Comparison of ENCODE assay signal across 8 cellular contexts in the genomic region with DNA sequence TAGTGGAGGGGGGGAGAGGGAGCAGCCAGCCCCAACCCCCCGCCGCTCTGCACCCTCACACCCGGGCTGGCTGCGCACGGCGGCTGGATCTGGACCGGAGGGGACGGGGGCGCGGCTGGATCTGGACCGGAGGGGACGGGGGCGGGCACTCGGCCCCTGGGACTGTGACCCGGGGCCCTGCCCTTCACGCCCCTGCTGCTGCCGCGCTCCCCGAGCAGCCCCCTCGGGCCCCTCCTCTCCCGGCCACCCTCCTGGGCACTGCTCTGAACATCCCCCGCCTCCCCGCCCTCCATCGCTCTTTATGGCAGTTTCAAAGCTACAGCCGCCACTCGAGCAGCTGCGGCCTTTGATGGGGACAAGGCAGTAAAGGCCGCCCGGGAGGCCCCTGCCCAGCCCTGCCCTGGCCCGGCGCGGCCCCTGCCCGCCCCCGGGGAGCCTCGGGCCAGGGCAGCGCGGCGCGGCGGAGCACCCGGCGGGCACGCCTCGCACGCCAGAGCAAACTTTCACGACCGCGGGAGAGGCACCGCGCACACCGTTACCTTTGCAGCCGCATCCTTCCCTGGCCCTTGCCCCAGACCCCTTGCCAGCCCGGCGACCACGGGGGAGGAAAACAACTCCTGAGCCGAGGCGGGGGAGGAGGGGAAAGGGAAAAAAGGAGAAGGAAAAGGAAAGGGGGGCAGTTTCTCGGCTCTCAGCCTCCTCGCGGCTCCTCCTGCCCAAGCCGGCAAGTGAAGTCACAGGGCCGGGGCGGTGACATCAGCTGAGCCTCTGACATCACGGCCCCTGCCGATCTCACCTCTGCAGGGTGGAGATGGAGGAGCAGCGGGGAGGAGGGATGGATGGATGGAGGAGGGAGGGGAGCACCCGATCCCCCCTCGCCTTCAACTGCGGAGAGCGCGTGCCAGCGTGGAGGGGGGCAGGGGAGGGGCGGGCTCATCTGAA. TPM values are rescaled to one million over a fixed set of nuclear protein-coding genes. Genes with fewer than 3 reads are reported as not detected.
DNase-seq lines count a peak whose midpoint lies in the region; ATAC-seq and TF ChIP-seq lines count a peak whose summit lies in the region.

No MANE protein-coding gene starts in this region.

- peak in 5 of 10 experiments; percentile 30 to 64 (median 36) for DNase-seq in CD4-positive, alpha-beta T cell
- DNase-seq in WTC11 (ENCODE audit: low spot score) (no peak), type B pancreatic cell (ENCODE audit: extremely low spot score, unreplicated experiment) (no peak), cerebellar nuclear complex (lab: John Stamatoyannopoulos, UW) (no peak)
- DNase-seq in effector CD4-positive, alpha-beta T cell: peak; percentile 25
- DNase-seq in naive thymus-derived CD4-positive, alpha-beta T cell: peak in 7 of 9 donors; percentile 31 to 63 (median 52)

- H3K9me3 Mint-ChIP-seq in CD4-positive, alpha-beta T cell: no peaks in the 10 kb centered on the region
- H3K9me3 Mint-ChIP-seq in WTC11: no peaks in the 10 kb centered on the region
- no peaks in the 10 kb centered on the region for H3K9me3 Mint-ChIP-seq in naive thymus-derived CD4-positive, alpha-beta T cell
- H3K9me3 Mint-ChIP-seq in type B pancreatic cell: no peaks in the 10 kb centered on the region

- no peak overlapping the region for H3K27ac ChIP-seq in CD4-positive, alpha-beta T cell (ENCODE audit: low read depth, low read length)
- no peak overlapping the region for H3K27ac ChIP-seq in naive thymus-derived CD4-positive, alpha-beta T cell (ENCODE audit: low read depth, low read length)

- no peaks in the 10 kb centered on the region for H3K27me3 ChIP-seq in CD4-positive, alpha-beta T cell (ENCODE audit: control insufficient read depth, insufficient read depth, low read length)
- H3K27me3 ChIP-seq in naive thymus-derived CD4-positive, alpha-beta T cell (ENCODE audit: control insufficient read depth in 2 of 2, insufficient read depth in 2 of 2, low read length in 2 of 2): no peaks in the 10 kb centered on the region

- CTCF ChIA-PET in CD4-positive, alpha-beta T cell (lab: Charles Lee): interaction anchor here (0.6 kb wide), 1 partner anchor 29 kb away, joined by 3 read pairs; no protein-coding TSS in a partner anchor
- CTCF ChIA-PET in WTC11 (lab: Charles Lee): interaction anchor here (1.0 to 2.8 kb wide), 5 partner anchors 9 to 161 kb away, joined by 3 to 13 read pairs (median 3); no protein-coding TSS in a partner anchor
- CTCF ChIA-PET in naive thymus-derived CD4-positive, alpha-beta T cell (lab: Charles Lee): no interaction called here

- POLR2A ChIA-PET in CD4-positive, alpha-beta T cell (lab: Charles Lee): no interaction called here
- POLR2A ChIA-PET in WTC11 (lab: Charles Lee): interaction anchor here (0.9 to 1.8 kb wide), 3 partner anchors 10 to 15 kb away, joined by 3 to 4 read pairs (median 3); no protein-coding TSS in a partner anchor
- POLR2A ChIA-PET in naive thymus-derived CD4-positive, alpha-beta T cell (lab: Charles Lee): interaction anchor here (1.9 kb wide), 1 partner anchor 10 kb away, joined by 7 read pairs; no protein-coding TSS in a partner anchor

- H3K4me3 ChIP-seq in naive thymus-derived CD4-positive, alpha-beta T cell (ENCODE audit: low read length): peak overlapping the region; percentile 39

- H3K27ac Mint-ChIP-seq in CD4-positive, alpha-beta T cell: peak overlapping the region; percentile 82
- H3K27ac Mint-ChIP-seq in WTC11 (no peak overlapping the region), type B pancreatic cell (peak overlapping the region; percentile 54)
- peak overlapping the region in 4 of 9 donors; percentile 36 to 78 (median 44) for H3K27ac Mint-ChIP-seq in naive thymus-derived CD4-positive, alpha-beta T cell

- TF ChIP-seq CTCF in CD4-positive, alpha-beta T cell (IDR thresholded peaks at IDR 0.05): no peak
- TF ChIP-seq CTCF in WTC11 (IDR thresholded peaks at IDR 0.05) (no peak), type B pancreatic cell (conservative IDR thresholded peaks at IDR 0.05) (no peak)

- intact Hi-C loops in CD4-positive, alpha-beta T cell (cut with DNase I, micrococcal nuclease): loop anchor here in 1 of 2 experiments (2.0 kb wide), 1 partner anchor 17 kb away; no protein-coding TSS in a partner anchor
- intact Hi-C loops in naive thymus-derived CD4-positive, alpha-beta T cell (cut with micrococcal nuclease): no loop called here

- H3K9me3 ChIP-seq in CD4-positive, alpha-beta T cell (ENCODE audit: control insufficient read depth, low read length): no peaks in the 10 kb centered on the region
- H3K9me3 ChIP-seq in naive thymus-derived CD4-positive, alpha-beta T cell (ENCODE audit: control insufficient read depth in 2 of 3, low read length in 3 of 3): no peaks in the 10 kb centered on the region

- H3K36me3 ChIP-seq in naive thymus-derived CD4-positive, alpha-beta T cell (ENCODE audit: control insufficient read depth in 2 of 3, insufficient read depth in 3 of 3, low read length in 3 of 3): no peaks in the 10 kb centered on the region

- no peaks in the 10 kb centered on the region for H3K36me3 Mint-ChIP-seq in CD4-positive, alpha-beta T cell (ENCODE audit: low read depth)
- no peaks in the 10 kb centered on the region for H3K36me3 Mint-ChIP-seq in WTC11
- H3K36me3 Mint-ChIP-seq in naive thymus-derived CD4-positive, alpha-beta T cell: no peaks in the 10 kb centered on the region
- no peaks in the 10 kb centered on the region for H3K36me3 Mint-ChIP-seq in type B pancreatic cell

- peak overlapping the region; percentile 76 for H3K4me3 Mint-ChIP-seq in CD4-positive, alpha-beta T cell
- peak overlapping the region; percentile 61 for H3K4me3 Mint-ChIP-seq in WTC11
- H3K4me3 Mint-ChIP-seq in naive thymus-derived CD4-positive, alpha-beta T cell: peak overlapping the region; percentile 61 to 84 (median 76)
- peak overlapping the region; percentile 79 for H3K4me3 Mint-ChIP-seq in type B pancreatic cell

- no peaks in the 10 kb centered on the region for H3K27me3 Mint-ChIP-seq in CD4-positive, alpha-beta T cell
- H3K27me3 Mint-ChIP-seq in WTC11 (ENCODE audit: low read depth): peaks cover 66% of the 10 kb centered on the region
- H3K27me3 Mint-ChIP-seq in naive thymus-derived CD4-positive, alpha-beta T cell: peaks cover 0 to 28% (median 4%) of the 10 kb centered on the region in 5 donors
- H3K27me3 Mint-ChIP-seq in type B pancreatic cell: peaks cover 43% of the 10 kb centered on the region

- H3K4me1 Mint-ChIP-seq in CD4-positive, alpha-beta T cell (ENCODE audit: low read depth): peaks cover 39% of the 10 kb centered on the region
- H3K4me1 Mint-ChIP-seq in WTC11 (peaks cover 8% of the 10 kb centered on the region), type B pancreatic cell (ENCODE audit: unreplicated experiment) (peaks cover 15% of the 10 kb centered on the region)
- peaks cover 23 to 48% (median 45%) of the 10 kb centered on the region in 7 donors for H3K4me1 Mint-ChIP-seq in naive thymus-derived CD4-positive, alpha-beta T cell

- peak; percentile 64 for ATAC-seq in CD4-positive, alpha-beta T cell (ENCODE audit: poor library complexity)
- peak; percentile 32; the same call in 1 of the 2 replicates for ATAC-seq in WTC11
- peak; percentile 70 for ATAC-seq in naive thymus-derived CD4-positive, alpha-beta T cell
- no peak for ATAC-seq in HG03565 (IDR thresholded peaks at IDR 0.05; ENCODE audit: unreplicated experiment)
- no peak for ATAC-seq in HG03097 (IDR thresholded peaks at IDR 0.05; ENCODE audit: low FRiP score, unreplicated experiment)

- peaks cover 28 to 31% of the 10 kb centered on the region in 2 donors for H3K4me1 ChIP-seq in naive thymus-derived CD4-positive, alpha-beta T cell (ENCODE audit: control insufficient read depth in 2 of 2, insufficient read depth in 2 of 2, low read length in 2 of 2)

TF ChIP-seq in WTC11, 78 proteins besides CTCF, POLR2A, EP300 and RAD21:
- peak; percentile 98 for TF ChIP-seq ZBTB21 (CRISPR knock-in tag; IDR thresholded peaks at IDR 0.05; ENCODE audit: borderline replicate concordance)
- TF ChIP-seq, protein P1, sequence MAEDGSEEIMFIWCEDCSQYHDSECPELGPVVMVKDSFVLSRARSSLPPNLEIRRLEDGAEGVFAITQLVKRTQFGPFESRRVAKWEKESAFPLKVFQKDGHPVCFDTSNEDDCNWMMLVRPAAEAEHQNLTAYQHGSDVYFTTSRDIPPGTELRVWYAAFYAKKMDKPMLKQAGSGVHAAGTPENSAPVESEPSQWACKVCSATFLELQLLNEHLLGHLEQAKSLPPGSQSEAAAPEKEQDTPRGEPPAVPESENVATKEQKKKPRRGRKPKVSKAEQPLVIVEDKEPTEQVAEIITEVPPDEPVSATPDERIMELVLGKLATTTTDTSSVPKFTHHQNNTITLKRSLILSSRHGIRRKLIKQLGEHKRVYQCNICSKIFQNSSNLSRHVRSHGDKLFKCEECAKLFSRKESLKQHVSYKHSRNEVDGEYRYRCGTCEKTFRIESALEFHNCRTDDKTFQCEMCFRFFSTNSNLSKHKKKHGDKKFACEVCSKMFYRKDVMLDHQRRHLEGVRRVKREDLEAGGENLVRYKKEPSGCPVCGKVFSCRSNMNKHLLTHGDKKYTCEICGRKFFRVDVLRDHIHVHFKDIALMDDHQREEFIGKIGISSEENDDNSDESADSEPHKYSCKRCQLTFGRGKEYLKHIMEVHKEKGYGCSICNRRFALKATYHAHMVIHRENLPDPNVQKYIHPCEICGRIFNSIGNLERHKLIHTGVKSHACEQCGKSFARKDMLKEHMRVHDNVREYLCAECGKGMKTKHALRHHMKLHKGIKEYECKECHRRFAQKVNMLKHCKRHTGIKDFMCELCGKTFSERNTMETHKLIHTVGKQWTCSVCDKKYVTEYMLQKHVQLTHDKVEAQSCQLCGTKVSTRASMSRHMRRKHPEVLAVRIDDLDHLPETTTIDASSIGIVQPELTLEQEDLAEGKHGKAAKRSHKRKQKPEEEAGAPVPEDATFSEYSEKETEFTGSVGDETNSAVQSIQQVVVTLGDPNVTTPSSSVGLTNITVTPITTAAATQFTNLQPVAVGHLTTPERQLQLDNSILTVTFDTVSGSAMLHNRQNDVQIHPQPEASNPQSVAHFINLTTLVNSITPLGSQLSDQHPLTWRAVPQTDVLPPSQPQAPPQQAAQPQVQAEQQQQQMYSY (CRISPR knock-in tag; IDR thresholded peaks at IDR 0.05): peak; percentile 77
- TF ChIP-seq ZNF219 (CRISPR knock-in tag; IDR thresholded peaks at IDR 0.05; ENCODE audit: borderline replicate concordance): no peak
- TF ChIP-seq NFYB (CRISPR knock-in tag; conservative IDR thresholded peaks at IDR 0.05; ENCODE audit: low read depth): no peak
- TF ChIP-seq ZNF263 (CRISPR knock-in tag; IDR thresholded peaks at IDR 0.05; ENCODE audit: low read depth): peak; percentile 99
- TF ChIP-seq ZNF121 (CRISPR knock-in tag; IDR thresholded peaks at IDR 0.05): peak; percentile 75

RNA-seq across cellular contexts. Expression of a gene that starts 13.1 kb away (rescaled TPM):
- total RNA-seq in CD4-positive, alpha-beta T cell: 10 to 100 TPM; 61.6 to 64.1 TPM
- 68.6 to 77.0 TPM (median 74.3 TPM) in 3 replicates for total RNA-seq in WTC11 (2021)
- 10 to 100 TPM; 63.6 to 97.2 (median 78.1) TPM for total RNA-seq in naive thymus-derived CD4-positive, alpha-beta T cell
- polyA plus RNA-seq in naive thymus-derived CD4-positive, alpha-beta T cell: 1 to 10 TPM; 3.3 to 3.8 TPM
- total RNA-seq in type B pancreatic cell (ENCODE audit: low replicate concordance): 56.5 and 65.1 TPM in 2 replicates

Comparison
In these comparisons a context has a peak if more than half of its experiments do, and no peak if none do; other contexts are left out.
1. ATAC-seq: peak in CD4-positive, alpha-beta T cell (single experiment), WTC11 (single experiment) and naive thymus-derived CD4-positive, alpha-beta T cell (single experiment); none in HG03565 (single experiment) and HG03097 (single experiment).
2. DNase-seq: peak in effector CD4-positive, alpha-beta T cell (single experiment) and naive thymus-derived CD4-positive, alpha-beta T cell (7 of 9); none in WTC11 (single experiment), type B pancreatic cell (single experiment) and cerebellar nuclear complex (0 of 2).
3. Peak in every context shown above with its lines, with median percentiles within 50 percentile points of each other: H3K4me3 Mint-ChIP-seq.